ENCODE assay signal across 8 cellular contexts in the genomic region with DNA sequence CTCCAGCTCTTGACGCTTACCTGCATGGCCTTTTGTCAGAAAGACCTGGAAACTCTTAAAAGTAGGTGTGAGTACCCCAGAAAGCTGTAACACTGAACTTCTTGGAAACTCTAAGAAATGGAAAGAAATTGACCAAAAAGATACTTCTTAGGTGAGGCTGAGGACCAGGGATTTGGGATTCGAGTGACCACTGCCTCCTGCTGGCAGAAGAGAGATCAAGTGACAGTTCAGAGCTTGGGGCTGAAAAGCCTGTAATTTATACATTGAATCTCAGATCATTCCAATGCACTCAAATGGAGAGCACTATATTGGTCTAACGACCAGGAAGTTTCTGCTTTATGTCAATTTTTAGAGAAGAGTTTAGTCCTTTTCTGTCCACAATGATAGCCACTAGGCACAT.
DNase-seq lines count a peak whose midpoint lies in the region; ATAC-seq and TF ChIP-seq lines count a peak whose summit lies in the region.

No MANE protein-coding gene starts in this region.

- H2AFZ ChIP-seq in DND-41 (ENCODE audit: low read depth, low read length) = no peak overlapping the region

- DNase-seq in DND-41 = no peak
- DNase-seq in KBM-7 = peak; percentile 16
- DNase-seq in choroid plexus epithelial cell (ENCODE audit: low read depth) = peak; percentile 71
- DNase-seq in lung microvascular endothelial cell (ENCODE audit: low read depth in 2 of 2) = peak; percentile 34 to 48
- no peak for DNase-seq in Ammon's horn (ENCODE audit: low spot score)
- no peak for DNase-seq in GM13976 (ENCODE audit: low spot score)

- TF ChIP-seq CTCF in DND-41 (IDR thresholded peaks at IDR 0.05; ENCODE audit: borderline replicate concordance, extremely low read depth, low read length, poor library complexity, severe bottlenecking) (peak; percentile 36), choroid plexus epithelial cell (conservative IDR thresholded peaks at IDR 0.05; ENCODE audit: low read depth, low read length) (peak; percentile 85), GM13976 (IDR thresholded peaks at IDR 0.05; ENCODE audit: borderline replicate concordance, control extremely low read depth, extremely low read depth, insufficient read depth, missing control alignments) (no peak)

- H3K79me2 ChIP-seq in DND-41 (ENCODE audit: insufficient read depth, low read length) = no peaks in the 10 kb centered on the region

- H3K27me3 ChIP-seq in DND-41 (ENCODE audit: insufficient read depth, low read length, poor library complexity) = no peaks in the 10 kb centered on the region

- no peaks in the 10 kb centered on the region for H3K9me3 ChIP-seq in DND-41 (ENCODE audit: insufficient read depth, low read length, severe bottlenecking)

- no peaks in the 10 kb centered on the region for H3K4me1 ChIP-seq in DND-41 (ENCODE audit: insufficient read depth, low read length)

- H3K4me3 ChIP-seq in DND-41 (ENCODE audit: low read depth in 1 of 2, low read length in 2 of 2) (no peak overlapping the region), choroid plexus epithelial cell (ENCODE audit: low read depth, low read length) (no peak overlapping the region)

- H3K9ac ChIP-seq in DND-41 (ENCODE audit: low read depth, low read length) = no peak overlapping the region

- H3K36me3 ChIP-seq in DND-41 (ENCODE audit: insufficient read depth, low read length) = no peaks in the 10 kb centered on the region

- in situ Hi-C loops in KBM-7 (cut with MboI; ENCODE audit: low pct_unique_long_range_greater_than_20kb, low sequenced_read_pairs) = no loop called here
- in situ Hi-C loops in GM13976 (cut with MboI; ENCODE audit: low sequenced_read_pairs, unreplicated experiment) = no loop called here

- H3K27ac ChIP-seq in DND-41 (ENCODE audit: low read length) = no peak overlapping the region

- no peaks in the 10 kb centered on the region for H4K20me1 ChIP-seq in DND-41 (ENCODE audit: insufficient read depth, low read length)

- H3K4me2 ChIP-seq in DND-41 (ENCODE audit: insufficient read depth, low read length) = no peak overlapping the region

- ATAC-seq in DND-41 (ENCODE audit: insufficient read depth, low read depth) (no peak), HG03378 (IDR thresholded peaks at IDR 0.05; ENCODE audit: unreplicated experiment) (no peak), GM18909 (IDR thresholded peaks at IDR 0.05; ENCODE audit: poor library complexity, unreplicated experiment) (no peak)

Comparison
In these comparisons a context has a peak if more than half of its experiments do, and no peak if none do; other contexts are left out.
1. DNase-seq: peak in KBM-7 (single experiment), choroid plexus epithelial cell (single experiment) and lung microvascular endothelial cell (2 of 2); none in DND-41 (single experiment), Ammon's horn (single experiment) and GM13976 (single experiment).